ENCODE assay signal across 1 cellular context in the genomic region with DNA sequence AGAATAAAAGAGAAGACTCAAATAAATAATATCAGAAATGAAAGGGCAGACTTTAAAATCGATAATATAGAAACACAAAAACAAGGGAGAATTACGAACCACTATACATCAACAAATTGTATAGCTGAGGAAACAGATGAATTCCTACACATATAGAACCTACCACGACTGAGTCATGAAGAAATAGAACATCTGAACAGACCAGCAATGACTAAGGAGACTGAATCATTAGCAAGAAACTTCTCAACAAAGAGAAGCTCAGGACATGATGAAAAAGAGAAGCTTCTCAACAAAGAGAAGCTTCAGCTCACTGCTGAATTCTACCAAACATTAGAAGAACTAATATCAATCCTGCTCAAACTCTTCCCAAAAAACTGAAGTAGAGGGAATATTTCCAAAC.
TF ChIP-seq lines count a peak whose summit lies in the region.

No MANE protein-coding gene starts in this region.

TF ChIP-seq in SK-N-SH, 30 proteins besides CTCF, POLR2A, EP300 and RAD21 (continued from another document):
- TF ChIP-seq, protein P1, sequence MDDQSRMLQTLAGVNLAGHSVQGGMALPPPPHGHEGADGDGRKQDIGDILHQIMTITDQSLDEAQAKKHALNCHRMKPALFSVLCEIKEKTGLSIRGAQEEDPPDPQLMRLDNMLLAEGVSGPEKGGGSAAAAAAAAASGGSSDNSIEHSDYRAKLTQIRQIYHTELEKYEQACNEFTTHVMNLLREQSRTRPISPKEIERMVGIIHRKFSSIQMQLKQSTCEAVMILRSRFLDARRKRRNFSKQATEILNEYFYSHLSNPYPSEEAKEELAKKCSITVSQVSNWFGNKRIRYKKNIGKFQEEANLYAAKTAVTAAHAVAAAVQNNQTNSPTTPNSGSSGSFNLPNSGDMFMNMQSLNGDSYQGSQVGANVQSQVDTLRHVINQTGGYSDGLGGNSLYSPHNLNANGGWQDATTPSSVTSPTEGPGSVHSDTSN (IDR thresholded peaks at IDR 0.05) = no peak
- no peak for TF ChIP-seq JUND (IDR thresholded peaks at IDR 0.05)
- no peak for TF ChIP-seq GATA2 (CRISPR knock-in tag; IDR thresholded peaks at IDR 0.05)
- TF ChIP-seq, protein P2, sequence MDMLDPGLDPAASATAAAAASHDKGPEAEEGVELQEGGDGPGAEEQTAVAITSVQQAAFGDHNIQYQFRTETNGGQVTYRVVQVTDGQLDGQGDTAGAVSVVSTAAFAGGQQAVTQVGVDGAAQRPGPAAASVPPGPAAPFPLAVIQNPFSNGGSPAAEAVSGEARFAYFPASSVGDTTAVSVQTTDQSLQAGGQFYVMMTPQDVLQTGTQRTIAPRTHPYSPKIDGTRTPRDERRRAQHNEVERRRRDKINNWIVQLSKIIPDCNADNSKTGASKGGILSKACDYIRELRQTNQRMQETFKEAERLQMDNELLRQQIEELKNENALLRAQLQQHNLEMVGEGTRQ (IDR thresholded peaks at IDR 0.05; ENCODE audit: borderline replicate concordance, low read depth, low read length) = no peak
- no peak for TF ChIP-seq FOXM1 (IDR thresholded peaks at IDR 0.05; ENCODE audit: low read depth)
- no peak for TF ChIP-seq NRF1 (IDR thresholded peaks at IDR 0.05; ENCODE audit: low read depth, low read length)
- TF ChIP-seq, protein P3, sequence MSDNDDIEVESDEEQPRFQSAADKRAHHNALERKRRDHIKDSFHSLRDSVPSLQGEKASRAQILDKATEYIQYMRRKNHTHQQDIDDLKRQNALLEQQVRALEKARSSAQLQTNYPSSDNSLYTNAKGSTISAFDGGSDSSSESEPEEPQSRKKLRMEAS (IDR thresholded peaks at IDR 0.05; ENCODE audit: low read depth) = no peak
- TF ChIP-seq TEAD4 (IDR thresholded peaks at IDR 0.05; ENCODE audit: borderline replicate concordance, insufficient read depth) = no peak
- no peak for TF ChIP-seq RXRA (IDR thresholded peaks at IDR 0.05; ENCODE audit: borderline replicate concordance, low read depth)
- TF ChIP-seq MEF2A (IDR thresholded peaks at IDR 0.05; ENCODE audit: borderline replicate concordance, low read depth) = no peak
- TF ChIP-seq, protein P4, sequence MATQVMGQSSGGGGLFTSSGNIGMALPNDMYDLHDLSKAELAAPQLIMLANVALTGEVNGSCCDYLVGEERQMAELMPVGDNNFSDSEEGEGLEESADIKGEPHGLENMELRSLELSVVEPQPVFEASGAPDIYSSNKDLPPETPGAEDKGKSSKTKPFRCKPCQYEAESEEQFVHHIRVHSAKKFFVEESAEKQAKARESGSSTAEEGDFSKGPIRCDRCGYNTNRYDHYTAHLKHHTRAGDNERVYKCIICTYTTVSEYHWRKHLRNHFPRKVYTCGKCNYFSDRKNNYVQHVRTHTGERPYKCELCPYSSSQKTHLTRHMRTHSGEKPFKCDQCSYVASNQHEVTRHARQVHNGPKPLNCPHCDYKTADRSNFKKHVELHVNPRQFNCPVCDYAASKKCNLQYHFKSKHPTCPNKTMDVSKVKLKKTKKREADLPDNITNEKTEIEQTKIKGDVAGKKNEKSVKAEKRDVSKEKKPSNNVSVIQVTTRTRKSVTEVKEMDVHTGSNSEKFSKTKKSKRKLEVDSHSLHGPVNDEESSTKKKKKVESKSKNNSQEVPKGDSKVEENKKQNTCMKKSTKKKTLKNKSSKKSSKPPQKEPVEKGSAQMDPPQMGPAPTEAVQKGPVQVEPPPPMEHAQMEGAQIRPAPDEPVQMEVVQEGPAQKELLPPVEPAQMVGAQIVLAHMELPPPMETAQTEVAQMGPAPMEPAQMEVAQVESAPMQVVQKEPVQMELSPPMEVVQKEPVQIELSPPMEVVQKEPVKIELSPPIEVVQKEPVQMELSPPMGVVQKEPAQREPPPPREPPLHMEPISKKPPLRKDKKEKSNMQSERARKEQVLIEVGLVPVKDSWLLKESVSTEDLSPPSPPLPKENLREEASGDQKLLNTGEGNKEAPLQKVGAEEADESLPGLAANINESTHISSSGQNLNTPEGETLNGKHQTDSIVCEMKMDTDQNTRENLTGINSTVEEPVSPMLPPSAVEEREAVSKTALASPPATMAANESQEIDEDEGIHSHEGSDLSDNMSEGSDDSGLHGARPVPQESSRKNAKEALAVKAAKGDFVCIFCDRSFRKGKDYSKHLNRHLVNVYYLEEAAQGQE (IDR thresholded peaks at IDR 0.05; ENCODE audit: low read depth, low read length) = no peak
- no peak for TF ChIP-seq RFX5 (IDR thresholded peaks at IDR 0.05; ENCODE audit: low read length)
- no peak for TF ChIP-seq YY1 (IDR thresholded peaks at IDR 0.05; ENCODE audit: low read depth)
- no peak for TF ChIP-seq SMC3 (IDR thresholded peaks at IDR 0.05; ENCODE audit: low read depth, low read length)
TF ChIP-seq in SK-N-SH: peak in this region for 0.
